ENCODE assay signal across 8 cellular contexts in the genomic region with DNA sequence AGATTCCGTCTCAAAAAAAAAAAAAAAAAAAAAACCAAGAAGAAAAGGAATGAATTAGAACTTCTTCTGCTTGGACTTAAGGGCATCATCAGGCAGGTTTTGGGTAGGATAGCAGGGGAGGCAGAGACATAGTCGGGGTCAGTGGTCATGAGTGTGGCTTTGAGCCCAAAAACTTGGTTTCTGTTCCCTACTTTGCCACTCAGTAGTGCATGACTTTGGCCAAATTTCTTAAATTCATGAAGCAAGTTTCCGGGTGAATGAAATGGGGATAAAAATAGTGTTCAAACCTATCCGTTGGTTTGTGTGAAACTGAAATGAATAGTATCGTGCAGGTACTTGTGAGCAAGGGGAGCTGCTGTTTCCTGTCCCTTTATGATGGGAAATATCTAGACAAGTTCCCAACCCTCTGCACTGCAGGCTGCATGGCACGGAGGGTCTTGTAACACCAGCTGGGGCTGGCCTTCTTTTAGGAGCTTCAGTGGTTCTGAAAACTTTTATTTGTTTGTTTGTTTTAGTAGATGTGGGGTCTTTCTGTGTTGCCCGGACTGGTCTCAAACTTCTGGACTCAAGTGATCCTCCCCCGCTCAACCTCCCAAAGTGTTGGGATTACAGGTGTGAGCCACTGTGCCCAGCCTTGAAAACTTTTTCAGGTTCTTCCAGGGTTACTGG. TPM values are rescaled to one million over a fixed set of nuclear protein-coding genes. Genes with fewer than 3 reads are reported as not detected.
DNase-seq lines count a peak whose midpoint lies in the region; ATAC-seq and TF ChIP-seq lines count a peak whose summit lies in the region.

No MANE protein-coding gene starts in this region.

- no peak overlapping the region for H3K27ac ChIP-seq in SJCRH30

- no peaks in the 10 kb centered on the region for H3K27me3 ChIP-seq in SJCRH30

- no peak overlapping the region for H3K4me3 ChIP-seq in fibroblast of villous mesenchyme (ENCODE audit: low read depth, low read length)
- H3K4me3 ChIP-seq in SJCRH30: no peak overlapping the region

- H3K36me3 ChIP-seq in SJCRH30: peaks cover 34% of the 10 kb centered on the region

- DNase-seq in fibroblast of villous mesenchyme (ENCODE audit: low read depth) (peak; percentile 70), stromal cell of bone marrow (ENCODE audit: low read depth) (peak; percentile 22), SW480 (ENCODE audit: low spot score) (no peak), SJCRH30 (no peak)

- no peak for TF ChIP-seq CTCF in fibroblast of villous mesenchyme (IDR thresholded peaks at IDR 0.05; ENCODE audit: insufficient read depth, low read depth, low read length)

- H3K4me1 ChIP-seq in SJCRH30: peaks cover 3% of the 10 kb centered on the region; the same call in 1 of the 2 replicates

- peak; percentile 66 for ATAC-seq in GM18498 (IDR thresholded peaks at IDR 0.05; ENCODE audit: unreplicated experiment)
- peak; percentile 59 for ATAC-seq in HG02759 (IDR thresholded peaks at IDR 0.05; ENCODE audit: unreplicated experiment)
- ATAC-seq in SK-N-SH treated with all-trans-retinoic acid at 6 μM for 48 hours: no peak
- ATAC-seq in HG02763 (IDR thresholded peaks at IDR 0.05; ENCODE audit: unreplicated experiment): no peak

- H3K9me3 ChIP-seq in SJCRH30 (replicated peaks): no peaks in the 10 kb centered on the region

TF ChIP-seq in SK-N-SH treated with all-trans-retinoic acid at 6 μM for 48 hours, 23 proteins besides CTCF, POLR2A, EP300 and RAD21:
- TF ChIP-seq ZC3H10 (CRISPR knock-in tag; IDR thresholded peaks at IDR 0.05): peak; percentile 5; the same call in 1 of the 2 replicates
- peak; percentile 90; the same call in 1 of the 2 replicates for TF ChIP-seq GLIS3 (CRISPR knock-in tag; IDR thresholded peaks at IDR 0.05)
- TF ChIP-seq, protein P1, sequence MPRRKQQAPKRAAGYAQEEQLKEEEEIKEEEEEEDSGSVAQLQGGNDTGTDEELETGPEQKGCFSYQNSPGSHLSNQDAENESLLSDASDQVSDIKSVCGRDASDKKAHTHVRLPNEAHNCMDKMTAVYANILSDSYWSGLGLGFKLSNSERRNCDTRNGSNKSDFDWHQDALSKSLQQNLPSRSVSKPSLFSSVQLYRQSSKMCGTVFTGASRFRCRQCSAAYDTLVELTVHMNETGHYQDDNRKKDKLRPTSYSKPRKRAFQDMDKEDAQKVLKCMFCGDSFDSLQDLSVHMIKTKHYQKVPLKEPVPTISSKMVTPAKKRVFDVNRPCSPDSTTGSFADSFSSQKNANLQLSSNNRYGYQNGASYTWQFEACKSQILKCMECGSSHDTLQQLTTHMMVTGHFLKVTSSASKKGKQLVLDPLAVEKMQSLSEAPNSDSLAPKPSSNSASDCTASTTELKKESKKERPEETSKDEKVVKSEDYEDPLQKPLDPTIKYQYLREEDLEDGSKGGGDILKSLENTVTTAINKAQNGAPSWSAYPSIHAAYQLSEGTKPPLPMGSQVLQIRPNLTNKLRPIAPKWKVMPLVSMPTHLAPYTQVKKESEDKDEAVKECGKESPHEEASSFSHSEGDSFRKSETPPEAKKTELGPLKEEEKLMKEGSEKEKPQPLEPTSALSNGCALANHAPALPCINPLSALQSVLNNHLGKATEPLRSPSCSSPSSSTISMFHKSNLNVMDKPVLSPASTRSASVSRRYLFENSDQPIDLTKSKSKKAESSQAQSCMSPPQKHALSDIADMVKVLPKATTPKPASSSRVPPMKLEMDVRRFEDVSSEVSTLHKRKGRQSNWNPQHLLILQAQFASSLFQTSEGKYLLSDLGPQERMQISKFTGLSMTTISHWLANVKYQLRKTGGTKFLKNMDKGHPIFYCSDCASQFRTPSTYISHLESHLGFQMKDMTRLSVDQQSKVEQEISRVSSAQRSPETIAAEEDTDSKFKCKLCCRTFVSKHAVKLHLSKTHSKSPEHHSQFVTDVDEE (CRISPR knock-in tag; IDR thresholded peaks at IDR 0.05): no peak
- TF ChIP-seq RARB (CRISPR knock-in tag; IDR thresholded peaks at IDR 0.05): peak; percentile 80
- TF ChIP-seq PPARA (CRISPR knock-in tag; IDR thresholded peaks at IDR 0.05; ENCODE audit: borderline replicate concordance): no peak
- TF ChIP-seq, protein P2, sequence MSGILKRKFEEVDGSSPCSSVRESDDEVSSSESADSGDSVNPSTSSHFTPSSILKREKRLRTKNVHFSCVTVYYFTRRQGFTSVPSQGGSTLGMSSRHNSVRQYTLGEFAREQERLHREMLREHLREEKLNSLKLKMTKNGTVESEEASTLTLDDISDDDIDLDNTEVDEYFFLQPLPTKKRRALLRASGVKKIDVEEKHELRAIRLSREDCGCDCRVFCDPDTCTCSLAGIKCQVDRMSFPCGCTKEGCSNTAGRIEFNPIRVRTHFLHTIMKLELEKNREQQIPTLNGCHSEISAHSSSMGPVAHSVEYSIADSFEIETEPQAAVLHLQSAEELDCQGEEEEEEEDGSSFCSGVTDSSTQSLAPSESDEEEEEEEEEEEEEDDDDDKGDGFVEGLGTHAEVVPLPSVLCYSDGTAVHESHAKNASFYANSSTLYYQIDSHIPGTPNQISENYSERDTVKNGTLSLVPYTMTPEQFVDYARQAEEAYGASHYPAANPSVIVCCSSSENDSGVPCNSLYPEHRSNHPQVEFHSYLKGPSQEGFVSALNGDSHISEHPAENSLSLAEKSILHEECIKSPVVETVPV (CRISPR knock-in tag; IDR thresholded peaks at IDR 0.05): peak; percentile 8; the same call in 1 of the 2 replicates
- no peak; the same call in 1 of the 2 replicates for TF ChIP-seq TOX (CRISPR knock-in tag; IDR thresholded peaks at IDR 0.05; ENCODE audit: borderline replicate concordance)
- TF ChIP-seq ISL1 (CRISPR knock-in tag; IDR thresholded peaks at IDR 0.05): no peak
- no peak for TF ChIP-seq ARNTL (CRISPR knock-in tag; IDR thresholded peaks at IDR 0.05; ENCODE audit: borderline replicate concordance, low read depth)
- TF ChIP-seq ZNF70 (CRISPR knock-in tag; IDR thresholded peaks at IDR 0.05): no peak
- TF ChIP-seq ZFP30 (CRISPR knock-in tag; IDR thresholded peaks at IDR 0.05): no peak
- TF ChIP-seq, protein P3, sequence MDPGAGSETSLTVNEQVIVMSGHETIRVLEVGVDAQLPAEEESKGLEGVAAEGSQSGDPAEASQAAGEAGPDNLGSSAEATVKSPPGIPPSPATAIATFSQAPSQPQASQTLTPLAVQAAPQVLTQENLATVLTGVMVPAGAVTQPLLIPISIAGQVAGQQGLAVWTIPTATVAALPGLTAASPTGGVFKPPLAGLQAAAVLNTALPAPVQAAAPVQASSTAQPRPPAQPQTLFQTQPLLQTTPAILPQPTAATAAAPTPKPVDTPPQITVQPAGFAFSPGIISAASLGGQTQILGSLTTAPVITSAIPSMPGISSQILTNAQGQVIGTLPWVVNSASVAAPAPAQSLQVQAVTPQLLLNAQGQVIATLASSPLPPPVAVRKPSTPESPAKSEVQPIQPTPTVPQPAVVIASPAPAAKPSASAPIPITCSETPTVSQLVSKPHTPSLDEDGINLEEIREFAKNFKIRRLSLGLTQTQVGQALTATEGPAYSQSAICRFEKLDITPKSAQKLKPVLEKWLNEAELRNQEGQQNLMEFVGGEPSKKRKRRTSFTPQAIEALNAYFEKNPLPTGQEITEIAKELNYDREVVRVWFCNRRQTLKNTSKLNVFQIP (CRISPR knock-in tag; IDR thresholded peaks at IDR 0.05; ENCODE audit: borderline replicate concordance, low read depth): no peak
- TF ChIP-seq BACH2 (CRISPR knock-in tag; IDR thresholded peaks at IDR 0.05; ENCODE audit: borderline replicate concordance): no peak
- no peak for TF ChIP-seq CSDC2 (CRISPR knock-in tag; IDR thresholded peaks at IDR 0.05)
- TF ChIP-seq, protein P4, sequence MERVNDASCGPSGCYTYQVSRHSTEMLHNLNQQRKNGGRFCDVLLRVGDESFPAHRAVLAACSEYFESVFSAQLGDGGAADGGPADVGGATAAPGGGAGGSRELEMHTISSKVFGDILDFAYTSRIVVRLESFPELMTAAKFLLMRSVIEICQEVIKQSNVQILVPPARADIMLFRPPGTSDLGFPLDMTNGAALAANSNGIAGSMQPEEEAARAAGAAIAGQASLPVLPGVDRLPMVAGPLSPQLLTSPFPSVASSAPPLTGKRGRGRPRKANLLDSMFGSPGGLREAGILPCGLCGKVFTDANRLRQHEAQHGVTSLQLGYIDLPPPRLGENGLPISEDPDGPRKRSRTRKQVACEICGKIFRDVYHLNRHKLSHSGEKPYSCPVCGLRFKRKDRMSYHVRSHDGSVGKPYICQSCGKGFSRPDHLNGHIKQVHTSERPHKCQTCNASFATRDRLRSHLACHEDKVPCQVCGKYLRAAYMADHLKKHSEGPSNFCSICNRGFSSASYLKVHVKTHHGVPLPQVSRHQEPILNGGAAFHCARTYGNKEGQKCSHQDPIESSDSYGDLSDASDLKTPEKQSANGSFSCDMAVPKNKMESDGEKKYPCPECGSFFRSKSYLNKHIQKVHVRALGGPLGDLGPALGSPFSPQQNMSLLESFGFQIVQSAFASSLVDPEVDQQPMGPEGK (CRISPR knock-in tag; IDR thresholded peaks at IDR 0.05; ENCODE audit: borderline replicate concordance): no peak
- TF ChIP-seq ESRRG (CRISPR knock-in tag; IDR thresholded peaks at IDR 0.05): peak; percentile 5; the same call in 1 of the 2 replicates
- TF ChIP-seq SNAI2 (CRISPR knock-in tag; IDR thresholded peaks at IDR 0.05): no peak

RNA-seq across cellular contexts. Expression of a gene that starts 18.4 kb away (rescaled TPM):
- 413 and 487 TPM in 2 replicates for total RNA-seq in fibroblast of villous mesenchyme
- 6.2 and 12.8 TPM in 2 replicates for total RNA-seq in SJCRH30 (2014; rRNA removed; shearing (Covaris generic))

RNA-seq across cellular contexts. Expression of a gene that starts 54.5 kb away (rescaled TPM):
- total RNA-seq in fibroblast of villous mesenchyme: 44.5 and 60.6 TPM in 2 replicates
- total RNA-seq in SJCRH30 (2014; rRNA removed; shearing (Covaris generic)): 21.0 and 22.2 TPM in 2 replicates

RNA-seq across cellular contexts. Expression of a gene that starts 57.9 kb away (rescaled TPM):
- 12,351 and 16,563 TPM in 2 replicates for total RNA-seq in fibroblast of villous mesenchyme
- 496 and 686 TPM in 2 replicates for total RNA-seq in SJCRH30 (2014; rRNA removed; shearing (Covaris generic))

RNA-seq across cellular contexts. Expression of a gene that starts 58.5 kb away (rescaled TPM):
- 1.7 and 2.9 TPM in 2 replicates for total RNA-seq in fibroblast of villous mesenchyme
- 1.1 and 1.3 TPM in 2 replicates for total RNA-seq in SJCRH30 (2014; rRNA removed; shearing (Covaris generic))

Comparison
In these comparisons a context has a peak if more than half of its experiments do, and no peak if none do; other contexts are left out.
1. ATAC-seq: peak in GM18498 (single experiment) and HG02759 (single experiment); none in SK-N-SH treated with all-trans-retinoic acid at 6 μM for 48 hours (single experiment) and HG02763 (single experiment).
2. DNase-seq: peak in fibroblast of villous mesenchyme (single experiment) and stromal cell of bone marrow (single experiment); none in SW480 (single experiment) and SJCRH30 (0 of 2).
3. RNA of a gene that starts 18.4 kb away (total RNA-seq): 413 to 487 TPM in fibroblast of villous mesenchyme; 6.2 to 12.8 TPM in SJCRH30; every median in the first group is over 10 times any median in the second.
4. RNA of a gene that starts 57.9 kb away (total RNA-seq): 12,351 to 16,563 TPM in fibroblast of villous mesenchyme; 496 to 686 TPM in SJCRH30; every median in the first group is over 10 times any median in the second.